In the genomic region with DNA sequence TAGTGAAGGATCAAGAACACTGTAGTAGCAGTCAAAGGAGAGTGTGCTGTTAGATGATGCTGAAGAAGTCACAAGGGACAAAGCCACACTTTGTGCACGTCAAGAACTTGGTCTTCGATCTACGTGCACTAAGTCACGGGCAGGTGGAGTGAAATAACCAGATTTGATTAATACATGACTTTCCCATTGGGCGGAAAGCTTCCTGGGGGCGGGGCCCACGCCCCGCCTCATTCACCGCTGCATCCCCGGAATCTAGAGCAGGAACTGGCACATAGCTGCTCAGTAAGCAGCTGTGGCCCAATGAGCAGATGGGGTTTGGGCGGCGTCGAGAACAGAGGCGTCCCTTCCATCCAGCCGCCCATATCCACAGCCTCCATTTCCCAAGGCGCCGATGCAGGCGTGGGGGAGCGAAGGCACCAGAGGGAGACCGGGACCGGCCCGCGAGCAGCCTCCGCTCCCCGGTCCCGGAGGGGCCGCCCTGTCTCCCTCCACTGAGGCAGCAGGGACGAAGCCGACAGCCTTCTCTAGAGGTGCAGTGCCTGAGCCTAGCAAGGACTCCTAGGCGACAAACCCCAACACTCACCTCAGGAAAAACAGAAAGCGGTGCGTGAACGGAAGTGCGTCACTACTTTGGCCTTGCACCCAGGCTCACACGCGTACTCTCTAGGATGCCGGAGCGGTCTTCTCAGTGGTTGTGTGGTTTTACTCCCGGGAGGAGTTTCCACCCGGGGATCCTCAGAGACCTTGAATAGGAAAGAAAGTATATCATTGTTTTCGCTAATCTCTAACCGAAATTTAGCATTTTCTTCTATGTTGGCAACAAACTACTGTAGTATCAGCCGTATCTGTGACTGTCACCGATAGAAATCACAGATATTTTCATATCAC, we compare ENCODE assay signal across 1 cellular context.
A peak's percentile ranks its signal among the peaks of the same experiment; 100 is the strongest.
TF ChIP-seq lines count a peak whose summit lies in the region.

No MANE protein-coding gene starts in this region.

TF ChIP-seq in HEK293, 187 proteins besides CTCF, POLR2A, EP300 and RAD21 (continued from another document and continues in another):
- TF ChIP-seq, protein P1, sequence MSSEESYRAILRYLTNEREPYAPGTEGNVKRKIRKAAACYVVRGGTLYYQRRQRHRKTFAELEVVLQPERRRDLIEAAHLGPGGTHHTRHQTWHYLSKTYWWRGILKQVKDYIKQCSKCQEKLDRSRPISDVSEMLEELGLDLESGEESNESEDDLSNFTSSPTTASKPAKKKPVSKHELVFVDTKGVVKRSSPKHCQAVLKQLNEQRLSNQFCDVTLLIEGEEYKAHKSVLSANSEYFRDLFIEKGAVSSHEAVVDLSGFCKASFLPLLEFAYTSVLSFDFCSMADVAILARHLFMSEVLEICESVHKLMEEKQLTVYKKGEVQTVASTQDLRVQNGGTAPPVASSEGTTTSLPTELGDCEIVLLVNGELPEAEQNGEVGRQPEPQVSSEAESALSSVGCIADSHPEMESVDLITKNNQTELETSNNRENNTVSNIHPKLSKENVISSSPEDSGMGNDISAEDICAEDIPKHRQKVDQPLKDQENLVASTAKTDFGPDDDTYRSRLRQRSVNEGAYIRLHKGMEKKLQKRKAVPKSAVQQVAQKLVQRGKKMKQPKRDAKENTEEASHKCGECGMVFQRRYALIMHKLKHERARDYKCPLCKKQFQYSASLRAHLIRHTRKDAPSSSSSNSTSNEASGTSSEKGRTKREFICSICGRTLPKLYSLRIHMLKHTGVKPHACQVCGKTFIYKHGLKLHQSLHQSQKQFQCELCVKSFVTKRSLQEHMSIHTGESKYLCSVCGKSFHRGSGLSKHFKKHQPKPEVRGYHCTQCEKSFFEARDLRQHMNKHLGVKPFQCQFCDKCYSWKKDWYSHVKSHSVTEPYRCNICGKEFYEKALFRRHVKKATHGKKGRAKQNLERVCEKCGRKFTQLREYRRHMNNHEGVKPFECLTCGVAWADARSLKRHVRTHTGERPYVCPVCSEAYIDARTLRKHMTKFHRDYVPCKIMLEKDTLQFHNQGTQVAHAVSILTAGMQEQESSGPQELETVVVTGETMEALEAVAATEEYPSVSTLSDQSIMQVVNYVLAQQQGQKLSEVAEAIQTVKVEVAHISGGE (tag by site-specific recombination; conservative IDR thresholded peaks at IDR 0.05; ENCODE audit: low read depth) = peak; percentile 85
- TF ChIP-seq ZNF621 (tag by site-specific recombination; IDR thresholded peaks at IDR 0.05) (no peak), ZNF501 (tag by site-specific recombination; IDR thresholded peaks at IDR 0.05) (0 out of 2 replicates have a peak, but pooled peaks have one; percentile 49), ZNF394 (tag by site-specific recombination; IDR thresholded peaks at IDR 0.05; ENCODE audit: borderline replicate concordance) (no peak; the same call in 1 of the 2 replicates), TCF7L2 (IDR thresholded peaks at IDR 0.05; ENCODE audit: borderline replicate concordance, low read depth, low read length) (no peak), ZFP37 (tag by site-specific recombination; IDR thresholded peaks at IDR 0.05) (no peak), ZNF155 (tag by site-specific recombination; IDR thresholded peaks at IDR 0.05) (no peak), ZNF473 (tag by site-specific recombination; IDR thresholded peaks at IDR 0.05) (no peak), REPIN1 (tag by site-specific recombination; IDR thresholded peaks at IDR 0.05; ENCODE audit: low read depth) (peak; percentile 43; the same call in 1 of the 2 replicates), ZNF140 (tag by site-specific recombination; IDR thresholded peaks at IDR 0.05) (no peak), KLF8 (tag by site-specific recombination; IDR thresholded peaks at IDR 0.05) (peak; percentile 34; the same call in 1 of the 2 replicates), ZNF624 (tag by site-specific recombination; IDR thresholded peaks at IDR 0.05) (no peak), ZNF112 (tag by site-specific recombination; IDR thresholded peaks at IDR 0.05) (no peak), ZBTB1 (tag by site-specific recombination; IDR thresholded peaks at IDR 0.05) (no peak), ZEB2 (tag by site-specific recombination; IDR thresholded peaks at IDR 0.05) (peak; percentile 33; the same call in 1 of the 2 replicates), ZNF629 (tag by site-specific recombination; IDR thresholded peaks at IDR 0.05) (peak; percentile 99), ZNF121 (tag by site-specific recombination; IDR thresholded peaks at IDR 0.05) (no peak), EGR2 (tag by site-specific recombination; IDR thresholded peaks at IDR 0.05; ENCODE audit: low read depth) (peak; percentile 65), ZBTB8A (tag by site-specific recombination; IDR thresholded peaks at IDR 0.05) (peak; percentile 66; the same call in 1 of the 2 replicates), ZFP69B (tag by site-specific recombination; IDR thresholded peaks at IDR 0.05) (no peak), ZNF202 (tag by site-specific recombination; IDR thresholded peaks at IDR 0.05; ENCODE audit: borderline replicate concordance) (no peak), ZNF404 (tag by site-specific recombination; IDR thresholded peaks at IDR 0.05) (no peak), ZNF211 (tag by site-specific recombination; IDR thresholded peaks at IDR 0.05; ENCODE audit: low read depth) (no peak), ZNF660 (tag by site-specific recombination; IDR thresholded peaks at IDR 0.05) (peak; percentile 39; the same call in 1 of the 2 replicates), ZNF560 (tag by site-specific recombination; IDR thresholded peaks at IDR 0.05; ENCODE audit: borderline replicate concordance) (no peak), ZNF133 (tag by site-specific recombination; IDR thresholded peaks at IDR 0.05) (no peak), ZNF324 (tag by site-specific recombination; IDR thresholded peaks at IDR 0.05) (no peak), ZSCAN30 (tag by site-specific recombination; IDR thresholded peaks at IDR 0.05) (no peak)
- TF ChIP-seq, protein P2, sequence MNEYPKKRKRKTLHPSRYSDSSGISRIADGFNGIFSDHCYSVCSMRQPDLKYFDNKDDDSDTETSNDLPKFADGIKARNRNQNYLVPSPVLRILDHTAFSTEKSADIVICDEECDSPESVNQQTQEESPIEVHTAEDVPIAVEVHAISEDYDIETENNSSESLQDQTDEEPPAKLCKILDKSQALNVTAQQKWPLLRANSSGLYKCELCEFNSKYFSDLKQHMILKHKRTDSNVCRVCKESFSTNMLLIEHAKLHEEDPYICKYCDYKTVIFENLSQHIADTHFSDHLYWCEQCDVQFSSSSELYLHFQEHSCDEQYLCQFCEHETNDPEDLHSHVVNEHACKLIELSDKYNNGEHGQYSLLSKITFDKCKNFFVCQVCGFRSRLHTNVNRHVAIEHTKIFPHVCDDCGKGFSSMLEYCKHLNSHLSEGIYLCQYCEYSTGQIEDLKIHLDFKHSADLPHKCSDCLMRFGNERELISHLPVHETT (tag by site-specific recombination; IDR thresholded peaks at IDR 0.05) = no peak
- TF ChIP-seq, protein P3, sequence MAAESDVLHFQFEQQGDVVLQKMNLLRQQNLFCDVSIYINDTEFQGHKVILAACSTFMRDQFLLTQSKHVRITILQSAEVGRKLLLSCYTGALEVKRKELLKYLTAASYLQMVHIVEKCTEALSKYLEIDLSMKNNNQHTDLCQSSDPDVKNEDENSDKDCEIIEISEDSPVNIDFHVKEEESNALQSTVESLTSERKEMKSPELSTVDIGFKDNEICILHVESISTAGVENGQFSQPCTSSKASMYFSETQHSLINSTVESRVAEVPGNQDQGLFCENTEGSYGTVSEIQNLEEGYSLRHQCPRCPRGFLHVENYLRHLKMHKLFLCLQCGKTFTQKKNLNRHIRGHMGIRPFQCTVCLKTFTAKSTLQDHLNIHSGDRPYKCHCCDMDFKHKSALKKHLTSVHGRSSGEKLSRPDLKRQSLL (tag by site-specific recombination; IDR thresholded peaks at IDR 0.05) = 0 out of 2 replicates have a peak, but pooled peaks have one; percentile 4
- TF ChIP-seq, protein P4, sequence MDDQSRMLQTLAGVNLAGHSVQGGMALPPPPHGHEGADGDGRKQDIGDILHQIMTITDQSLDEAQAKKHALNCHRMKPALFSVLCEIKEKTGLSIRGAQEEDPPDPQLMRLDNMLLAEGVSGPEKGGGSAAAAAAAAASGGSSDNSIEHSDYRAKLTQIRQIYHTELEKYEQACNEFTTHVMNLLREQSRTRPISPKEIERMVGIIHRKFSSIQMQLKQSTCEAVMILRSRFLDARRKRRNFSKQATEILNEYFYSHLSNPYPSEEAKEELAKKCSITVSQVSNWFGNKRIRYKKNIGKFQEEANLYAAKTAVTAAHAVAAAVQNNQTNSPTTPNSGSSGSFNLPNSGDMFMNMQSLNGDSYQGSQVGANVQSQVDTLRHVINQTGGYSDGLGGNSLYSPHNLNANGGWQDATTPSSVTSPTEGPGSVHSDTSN (CRISPR knock-in tag; IDR thresholded peaks at IDR 0.05) = peak; percentile 48; the same call in 1 of the 2 replicates
- TF ChIP-seq, protein P5, sequence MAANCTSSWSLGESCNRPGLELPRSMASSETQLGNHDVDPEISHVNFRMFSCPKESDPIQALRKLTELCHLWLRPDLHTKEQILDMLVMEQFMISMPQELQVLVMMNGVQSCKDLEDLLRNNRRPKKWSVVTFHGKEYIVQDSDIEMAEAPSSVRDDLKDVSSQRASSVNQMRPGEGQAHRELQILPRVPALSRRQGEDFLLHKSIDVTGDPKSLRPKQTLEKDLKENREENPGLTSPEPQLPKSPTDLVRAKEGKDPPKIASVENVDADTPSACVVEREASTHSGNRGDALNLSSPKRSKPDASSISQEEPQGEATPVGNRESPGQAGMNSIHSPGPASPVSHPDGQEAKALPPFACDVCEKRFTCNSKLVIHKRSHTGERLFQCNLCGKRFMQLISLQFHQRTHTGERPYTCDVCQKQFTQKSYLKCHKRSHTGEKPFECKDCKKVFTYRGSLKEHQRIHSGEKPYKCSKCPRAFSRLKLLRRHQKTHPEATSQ (tag by site-specific recombination; IDR thresholded peaks at IDR 0.05) = no peak
- TF ChIP-seq, protein P6, sequence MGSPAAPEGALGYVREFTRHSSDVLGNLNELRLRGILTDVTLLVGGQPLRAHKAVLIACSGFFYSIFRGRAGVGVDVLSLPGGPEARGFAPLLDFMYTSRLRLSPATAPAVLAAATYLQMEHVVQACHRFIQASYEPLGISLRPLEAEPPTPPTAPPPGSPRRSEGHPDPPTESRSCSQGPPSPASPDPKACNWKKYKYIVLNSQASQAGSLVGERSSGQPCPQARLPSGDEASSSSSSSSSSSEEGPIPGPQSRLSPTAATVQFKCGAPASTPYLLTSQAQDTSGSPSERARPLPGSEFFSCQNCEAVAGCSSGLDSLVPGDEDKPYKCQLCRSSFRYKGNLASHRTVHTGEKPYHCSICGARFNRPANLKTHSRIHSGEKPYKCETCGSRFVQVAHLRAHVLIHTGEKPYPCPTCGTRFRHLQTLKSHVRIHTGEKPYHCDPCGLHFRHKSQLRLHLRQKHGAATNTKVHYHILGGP (tag by site-specific recombination; IDR thresholded peaks at IDR 0.05) = no peak
- TF ChIP-seq, protein P7, sequence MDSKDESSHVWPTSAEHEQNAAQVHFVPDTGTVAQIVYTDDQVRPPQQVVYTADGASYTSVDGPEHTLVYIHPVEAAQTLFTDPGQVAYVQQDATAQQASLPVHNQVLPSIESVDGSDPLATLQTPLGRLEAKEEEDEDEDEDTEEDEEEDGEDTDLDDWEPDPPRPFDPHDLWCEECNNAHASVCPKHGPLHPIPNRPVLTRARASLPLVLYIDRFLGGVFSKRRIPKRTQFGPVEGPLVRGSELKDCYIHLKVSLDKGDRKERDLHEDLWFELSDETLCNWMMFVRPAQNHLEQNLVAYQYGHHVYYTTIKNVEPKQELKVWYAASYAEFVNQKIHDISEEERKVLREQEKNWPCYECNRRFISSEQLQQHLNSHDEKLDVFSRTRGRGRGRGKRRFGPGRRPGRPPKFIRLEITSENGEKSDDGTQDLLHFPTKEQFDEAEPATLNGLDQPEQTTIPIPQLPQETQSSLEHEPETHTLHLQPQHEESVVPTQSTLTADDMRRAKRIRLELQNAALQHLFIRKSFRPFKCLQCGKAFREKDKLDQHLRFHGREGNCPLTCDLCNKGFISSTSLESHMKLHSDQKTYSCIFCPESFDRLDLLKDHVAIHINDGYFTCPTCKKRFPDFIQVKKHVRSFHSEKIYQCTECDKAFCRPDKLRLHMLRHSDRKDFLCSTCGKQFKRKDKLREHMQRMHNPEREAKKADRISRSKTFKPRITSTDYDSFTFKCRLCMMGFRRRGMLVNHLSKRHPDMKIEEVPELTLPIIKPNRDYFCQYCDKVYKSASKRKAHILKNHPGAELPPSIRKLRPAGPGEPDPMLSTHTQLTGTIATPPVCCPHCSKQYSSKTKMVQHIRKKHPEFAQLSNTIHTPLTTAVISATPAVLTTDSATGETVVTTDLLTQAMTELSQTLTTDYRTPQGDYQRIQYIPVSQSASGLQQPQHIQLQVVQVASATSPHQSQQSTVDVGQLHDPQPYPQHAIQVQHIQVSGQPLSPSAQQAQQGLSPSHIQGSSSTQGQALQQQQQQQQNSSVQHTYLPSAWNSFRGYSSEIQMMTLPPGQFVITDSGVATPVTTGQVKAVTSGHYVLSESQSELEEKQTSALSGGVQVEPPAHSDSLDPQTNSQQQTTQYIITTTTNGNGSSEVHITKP (tag by site-specific recombination; IDR thresholded peaks at IDR 0.05) = peak; percentile 77
- TF ChIP-seq, protein P8, sequence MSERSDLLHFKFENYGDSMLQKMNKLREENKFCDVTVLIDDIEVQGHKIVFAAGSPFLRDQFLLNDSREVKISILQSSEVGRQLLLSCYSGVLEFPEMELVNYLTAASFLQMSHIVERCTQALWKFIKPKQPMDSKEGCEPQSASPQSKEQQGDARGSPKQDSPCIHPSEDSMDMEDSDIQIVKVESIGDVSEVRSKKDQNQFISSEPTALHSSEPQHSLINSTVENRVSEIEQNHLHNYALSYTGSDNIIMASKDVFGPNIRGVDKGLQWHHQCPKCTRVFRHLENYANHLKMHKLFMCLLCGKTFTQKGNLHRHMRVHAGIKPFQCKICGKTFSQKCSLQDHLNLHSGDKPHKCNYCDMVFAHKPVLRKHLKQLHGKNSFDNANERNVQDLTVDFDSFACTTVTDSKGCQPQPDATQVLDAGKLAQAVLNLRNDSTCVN (tag by site-specific recombination; optimal IDR thresholded peaks at IDR 0.05) = peak; percentile 18
- TF ChIP-seq, protein P9, sequence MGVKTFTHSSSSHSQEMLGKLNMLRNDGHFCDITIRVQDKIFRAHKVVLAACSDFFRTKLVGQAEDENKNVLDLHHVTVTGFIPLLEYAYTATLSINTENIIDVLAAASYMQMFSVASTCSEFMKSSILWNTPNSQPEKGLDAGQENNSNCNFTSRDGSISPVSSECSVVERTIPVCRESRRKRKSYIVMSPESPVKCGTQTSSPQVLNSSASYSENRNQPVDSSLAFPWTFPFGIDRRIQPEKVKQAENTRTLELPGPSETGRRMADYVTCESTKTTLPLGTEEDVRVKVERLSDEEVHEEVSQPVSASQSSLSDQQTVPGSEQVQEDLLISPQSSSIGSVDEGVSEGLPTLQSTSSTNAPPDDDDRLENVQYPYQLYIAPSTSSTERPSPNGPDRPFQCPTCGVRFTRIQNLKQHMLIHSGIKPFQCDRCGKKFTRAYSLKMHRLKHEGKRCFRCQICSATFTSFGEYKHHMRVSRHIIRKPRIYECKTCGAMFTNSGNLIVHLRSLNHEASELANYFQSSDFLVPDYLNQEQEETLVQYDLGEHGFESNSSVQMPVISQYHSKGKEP (tag by site-specific recombination; IDR thresholded peaks at IDR 0.05) = no peak
- TF ChIP-seq, protein P10, sequence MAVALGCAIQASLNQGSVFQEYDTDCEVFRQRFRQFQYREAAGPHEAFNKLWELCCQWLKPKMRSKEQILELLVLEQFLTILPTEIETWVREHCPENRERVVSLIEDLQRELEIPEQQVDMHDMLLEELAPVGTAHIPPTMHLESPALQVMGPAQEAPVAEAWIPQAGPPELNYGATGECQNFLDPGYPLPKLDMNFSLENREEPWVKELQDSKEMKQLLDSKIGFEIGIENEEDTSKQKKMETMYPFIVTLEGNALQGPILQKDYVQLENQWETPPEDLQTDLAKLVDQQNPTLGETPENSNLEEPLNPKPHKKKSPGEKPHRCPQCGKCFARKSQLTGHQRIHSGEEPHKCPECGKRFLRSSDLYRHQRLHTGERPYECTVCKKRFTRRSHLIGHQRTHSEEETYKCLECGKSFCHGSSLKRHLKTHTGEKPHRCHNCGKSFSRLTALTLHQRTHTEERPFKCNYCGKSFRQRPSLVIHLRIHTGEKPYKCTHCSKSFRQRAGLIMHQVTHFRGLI (tag by site-specific recombination; IDR thresholded peaks at IDR 0.05) = no peak
